8 cellular contexts compared by ENCODE assay signal in genomic region chr1:193417945-193418744, GRCh38.
DNase-seq lines count a peak whose midpoint lies in the region; ATAC-seq and TF ChIP-seq lines count a peak whose summit lies in the region.

No MANE protein-coding gene starts in this region.

- WGBS in mammary epithelial cell (ENCODE audit: low coverage, missing lambda C conversion rate) = 20% methylated on average over 4 of the region's 4 CpGs
- WGBS in trophoblast cell (ENCODE audit: extremely low coverage, insufficient coverage, insufficient read length) = no CpG with 5 or more reads among the region's 4 CpGs

- peak overlapping the region; percentile 73 for H3K4me2 ChIP-seq in mammary epithelial cell (ENCODE audit: insufficient read depth, low read depth, low read length)
- no peak overlapping the region for H3K4me2 ChIP-seq in trophoblast cell (ENCODE audit: low read length)

- no peak overlapping the region for H2BK5ac ChIP-seq in trophoblast cell (ENCODE audit: low read depth, low read length, poor library complexity)

- H4K20me1 ChIP-seq in mammary epithelial cell (ENCODE audit: insufficient read depth, low read length) = no peaks in the 10 kb centered on the region

- dilution Hi-C loops in mammary epithelial cell (cut with HindIII; ENCODE audit: low sequenced_read_pairs) = no loop called here

- peak overlapping the region; percentile 1 for H3K9ac ChIP-seq in mammary epithelial cell (ENCODE audit: insufficient read depth, low read length)
- H3K9ac ChIP-seq in muscle layer of colon (ENCODE audit: low read length) = no peak overlapping the region
- H3K9ac ChIP-seq in trophoblast cell (ENCODE audit: low read length) = no peak overlapping the region

- CTCF ChIA-PET in mammary epithelial cell (lab: Charles Lee; ENCODE audit: low non-redundant PET) = no interaction called here

- no peak overlapping the region for H2BK12ac ChIP-seq in trophoblast cell (ENCODE audit: low read length)

- TF ChIP-seq CTCF in AG09309 (IDR thresholded peaks at IDR 0.05; ENCODE audit: control insufficient read depth, insufficient read depth, low read depth, low read length, missing control alignments) (no peak), mammary epithelial cell (conservative IDR thresholded peaks at IDR 0.05 in 1 of 2, IDR thresholded peaks at IDR 0.05 in 1 of 2; ENCODE audit: extremely low read depth in 1 of 2, insufficient read depth in 1 of 2, low read depth in 1 of 2, low read length in 2 of 2) (no peak)

- H3K14ac ChIP-seq in trophoblast cell (ENCODE audit: low read length) = no peak overlapping the region

- peak; percentile 78 for ATAC-seq in GM21381 (IDR thresholded peaks at IDR 0.05; ENCODE audit: unreplicated experiment)

- H4K12ac ChIP-seq in trophoblast cell (ENCODE audit: low read depth, low read length) = no peak overlapping the region

- DNase-seq in AG09309 (ENCODE audit: low read depth) (no peak), NCI-H69 (lab: John Stamatoyannopoulos, UW) (peak; percentile 22), mammary epithelial cell (peak; percentile 14), NCI-H345 (lab: John Stamatoyannopoulos, UW) (no peak), NCI-H1930 (lab: John Stamatoyannopoulos, UW) (no peak), trophoblast cell (no peak)

- H3K18ac ChIP-seq in trophoblast cell (ENCODE audit: low read length) = no peak overlapping the region

- intact Hi-C loops in mammary epithelial cell (cut with micrococcal nuclease) = no loop called here

- H3K79me1 ChIP-seq in trophoblast cell (ENCODE audit: low read length) = no peaks in the 10 kb centered on the region

- no peak overlapping the region for H4K8ac ChIP-seq in trophoblast cell (ENCODE audit: low read depth, low read length)

- H3K4ac ChIP-seq in trophoblast cell (ENCODE audit: low read depth, low read length) = no peak overlapping the region

- H3K79me2 ChIP-seq in mammary epithelial cell (ENCODE audit: insufficient read depth, low read length) (no peaks in the 10 kb centered on the region), trophoblast cell (ENCODE audit: control insufficient read depth, insufficient read depth, low read length, poor library complexity) (no peaks in the 10 kb centered on the region)

- H2BK120ac ChIP-seq in trophoblast cell (ENCODE audit: insufficient read depth, low read length, poor library complexity) = no peak overlapping the region

- H3K27ac ChIP-seq in mammary epithelial cell (ENCODE audit: insufficient read depth, low read depth, low read length) (no peak overlapping the region), muscle layer of colon (ENCODE audit: low read depth, low read length) (no peak overlapping the region), trophoblast cell (ENCODE audit: low read depth, low read length) (no peak overlapping the region)

- H2AFZ ChIP-seq in mammary epithelial cell (ENCODE audit: low read depth, low read length) (peak overlapping the region; percentile 69), trophoblast cell (ENCODE audit: insufficient read depth, low read length, poor library complexity) (no peak overlapping the region)

- H3K23ac ChIP-seq in trophoblast cell (ENCODE audit: low read length) = no peak overlapping the region

- H4K91ac ChIP-seq in trophoblast cell (ENCODE audit: low read depth, low read length) = no peak overlapping the region

- H3K4me3 ChIP-seq in AG09309 (ENCODE audit: control insufficient read depth, low read depth, low read length) (peak overlapping the region; percentile 20), mammary epithelial cell (replicated peaks in 1 of 3; ENCODE audit: insufficient read depth in 1 of 3, low read depth in 2 of 3, low read length in 3 of 3) (peak overlapping the region in 2 of 3 experiments; percentile 27 to 29), muscle layer of colon (ENCODE audit: low read depth in 1 of 2, low read length in 2 of 2) (peak overlapping the region; percentile 21 to 33), trophoblast cell (ENCODE audit: low read depth, low read length) (no peak overlapping the region)

- H3K27me3 ChIP-seq in mammary epithelial cell (ENCODE audit: insufficient read depth, low read length) = no peaks in the 10 kb centered on the region
- H3K27me3 ChIP-seq in muscle layer of colon (ENCODE audit: control insufficient read depth in 1 of 2, insufficient read depth in 2 of 2, low read length in 2 of 2) = no peaks in the 10 kb centered on the region
- no peaks in the 10 kb centered on the region for H3K27me3 ChIP-seq in trophoblast cell (ENCODE audit: insufficient read depth, low read length)

- H3K4me1 ChIP-seq in mammary epithelial cell (ENCODE audit: insufficient read depth, low read length) (no peaks in the 10 kb centered on the region), muscle layer of colon (ENCODE audit: insufficient read depth, low read length) (peaks cover 5% of the 10 kb centered on the region), trophoblast cell (ENCODE audit: control insufficient read depth in 1 of 2, insufficient read depth in 2 of 2, low read length in 2 of 2) (no peaks in the 10 kb centered on the region)

- in situ Hi-C loops in mammary epithelial cell (cut with MboI; ENCODE audit: low sequenced_read_pairs in 2 of 2) = no loop called here

- BruUV-seq in mammary epithelial cell (replicated peaks; lab: Mats Ljungman, UMichigan) = no TSS peak

- no peak overlapping the region for H2AK5ac ChIP-seq in trophoblast cell (ENCODE audit: low read length)

- H3K9me3 ChIP-seq in mammary epithelial cell (replicated peaks; ENCODE audit: insufficient read depth, low read length) = no peaks in the 10 kb centered on the region
- H3K9me3 ChIP-seq in muscle layer of colon (ENCODE audit: low read length) = no peaks in the 10 kb centered on the region
- no peaks in the 10 kb centered on the region for H3K9me3 ChIP-seq in trophoblast cell (ENCODE audit: insufficient read depth, low read depth, low read length)

- H3K36me3 ChIP-seq in mammary epithelial cell (ENCODE audit: insufficient read depth, low read length) = no peaks in the 10 kb centered on the region
- H3K36me3 ChIP-seq in muscle layer of colon (ENCODE audit: insufficient read depth, low read length) = no peaks in the 10 kb centered on the region
- H3K36me3 ChIP-seq in trophoblast cell (ENCODE audit: control insufficient read depth in 1 of 2, insufficient read depth in 2 of 2, low read length in 2 of 2) = no peaks in the 10 kb centered on the region

Comparison
In these comparisons a context has a peak if more than half of its experiments do, and no peak if none do; other contexts are left out.
1. DNase-seq: peak in NCI-H69 (single experiment) and mammary epithelial cell (single experiment); none in AG09309 (single experiment), NCI-H345 (single experiment), NCI-H1930 (0 of 2) and trophoblast cell (0 of 2).